In genomic region chr1:117642963-117643362, GRCh38 we compare ENCODE assay signal across 21 cellular contexts. TPM values are rescaled to one million over a fixed set of nuclear protein-coding genes. Genes with fewer than 3 reads are reported as not detected.
DNase-seq lines count a peak whose midpoint lies in the region; ATAC-seq and TF ChIP-seq lines count a peak whose summit lies in the region.
"Had no signal": no experiment of that assay in that cellular context is flagged by ENCODE, and none has a peak within 500 bp of the region (broad histone marks: within the 10 kb centered on the region; RNA-seq: fewer than 3 reads in every experiment).

No MANE protein-coding gene starts in this region.

- WGBS in spleen, 5 donors, result 80 to 89% (median 88%) methylated on average over 4 of the region's 4 CpGs

- peak; percentile 41 to 48 for ATAC-seq in activated CD4-positive, CD25-positive, alpha-beta regulatory T cell treated with anti-CD3 and anti-CD28 coated beads, Interleukin-2, amount 50 U/mL, for 24 hours
- peak; percentile 62 for ATAC-seq in activated T-helper 17 cell treated with anti-CD3 and anti-CD28 coated beads, Interleukin-2, amount 50 U/mL, for 72 hours (replicated peaks)
- ATAC-seq: pancreas had no signal

- H3K9me3 ChIP-seq in spleen, result no peaks in the 10 kb centered on the region
- H3K9me3 ChIP-seq in vagina, result no peaks in the 10 kb centered on the region
- H3K9me3 ChIP-seq: pancreas, right atrium auricular region, tibial nerve had no signal

- no peak for DNase-seq in activated CD4-positive, CD25-positive, alpha-beta regulatory T cell treated with anti-CD3 and anti-CD28 coated beads, Interleukin-2, amount 50 U/mL, for 72 hours
- DNase-seq in stimulated activated CD4-positive, alpha-beta T cell treated with anti-CD3 and anti-CD28 coated beads, Interleukin-15, amount 100 ng/mL, for 24 hours, result peak; percentile 38
- no peak for DNase-seq in stimulated activated CD4-positive, alpha-beta T cell treated with anti-CD3 and anti-CD28 coated beads, Interleukin-4, amount 100 ng/mL, for 1 hour
- no peak for DNase-seq in spleen
- no peak for DNase-seq in vagina (ENCODE audit: extremely low spot score in 2 of 2)
- DNase-seq in activated T-helper 1 cell treated with anti-CD3 and anti-CD28 coated beads, Interleukin-12 subunit alpha, Interleukin-12 subunit beta, Interleukin-2, Interleukin-4 antibody, amounts not matched to agents 30 ng/mL and 10 ng/mL and 1 ng/mL, durations not matched to agents 14 hours and 24 hours and 36 hours (ENCODE audit: low spot score), result no peak
- DNase-seq: AML-193; CD8-positive, alpha-beta memory T cell; KBM-7; midbrain; NCI-H1436; NCI-H2107; NCI-H524 treated with DMSO at 0.1 percent for 48 hours; pancreas; stimulated activated CD4-positive, alpha-beta T cell treated with anti-CD3 and anti-CD28 coated beads, Interleukin-12 subunit alpha, Interleukin-12 subunit beta, amount 100 ng/mL, for 4 hours had no signal

- TF ChIP-seq CTCF in spleen (IDR thresholded peaks at IDR 0.05 in 8 of 11, conservative IDR thresholded peaks at IDR 0.05 in 3 of 11), result no peak
- no peak for TF ChIP-seq CTCF in vagina (IDR thresholded peaks at IDR 0.05)

- TF ChIP-seq POLR2A in spleen (IDR thresholded peaks at IDR 0.05), result no peak
- TF ChIP-seq POLR2A in vagina (IDR thresholded peaks at IDR 0.05), result no peak

- H3K27me3 Mint-ChIP-seq in activated T-helper 17 cell treated with anti-CD3 and anti-CD28 coated beads, Interleukin-2, amount 50 U/mL, for 72 hours, result peaks cover 3% of the 10 kb centered on the region
- H3K27me3 Mint-ChIP-seq in activated T-helper 1 cell treated with anti-CD3 and anti-CD28 coated beads, Interleukin-12 subunit alpha, Interleukin-12 subunit beta, Interleukin-2, Interleukin-4 antibody, amounts not matched to agents 30 ng/mL and 10 ng/mL and 1 ng/mL, durations not matched to agents 14 hours and 24 hours and 36 hours (ENCODE audit: insufficient read depth), result peaks cover 30% of the 10 kb centered on the region
- H3K27me3 Mint-ChIP-seq: central memory CD8-positive, alpha-beta T cell had no signal

- H3K27ac ChIP-seq in spleen, result no peak overlapping the region
- no peak overlapping the region for H3K27ac ChIP-seq in vagina
- H3K27ac ChIP-seq: pancreas, right atrium auricular region, tibial nerve had no signal

- H3K4me1 ChIP-seq in spleen (peaks cover 0 to 39% (median 5%) of the 10 kb centered on the region in 6 donors), vagina (no peaks in the 10 kb centered on the region)
- H3K4me1 ChIP-seq: pancreas, right atrium auricular region, tibial nerve had no signal

- H3K27ac Mint-ChIP-seq in activated T-helper 17 cell treated with anti-CD3 and anti-CD28 coated beads, Interleukin-2, amount 50 U/mL, for 72 hours, result no peak overlapping the region
- no peak overlapping the region for H3K27ac Mint-ChIP-seq in activated T-helper 1 cell treated with anti-CD3 and anti-CD28 coated beads, Interleukin-12 subunit alpha, Interleukin-12 subunit beta, Interleukin-2, Interleukin-4 antibody, amounts not matched to agents 30 ng/mL and 10 ng/mL and 1 ng/mL, durations not matched to agents 14 hours and 24 hours and 36 hours
- H3K27ac Mint-ChIP-seq: CD8-positive, alpha-beta memory T cell; nephron had no signal

- H3K9me3 Mint-ChIP-seq in activated T-helper 17 cell treated with anti-CD3 and anti-CD28 coated beads, Interleukin-2, amount 50 U/mL, for 72 hours, result no peaks in the 10 kb centered on the region
- no peaks in the 10 kb centered on the region for H3K9me3 Mint-ChIP-seq in activated T-helper 1 cell treated with anti-CD3 and anti-CD28 coated beads, Interleukin-12 subunit alpha, Interleukin-12 subunit beta, Interleukin-2, Interleukin-4 antibody, amounts not matched to agents 30 ng/mL and 10 ng/mL and 1 ng/mL, durations not matched to agents 14 hours and 24 hours and 36 hours
- H3K9me3 Mint-ChIP-seq: CD8-positive, alpha-beta memory T cell; central memory CD8-positive, alpha-beta T cell; nephron had no signal

- H3K27me3 ChIP-seq in spleen (replicated peaks in 1 of 7) (no peaks in the 10 kb centered on the region), vagina (no peaks in the 10 kb centered on the region)
- H3K27me3 ChIP-seq: pancreas, right atrium auricular region, tibial nerve had no signal

- H3K4me1 Mint-ChIP-seq in activated T-helper 17 cell treated with anti-CD3 and anti-CD28 coated beads, Interleukin-2, amount 50 U/mL, for 72 hours, result no peaks in the 10 kb centered on the region
- no peaks in the 10 kb centered on the region for H3K4me1 Mint-ChIP-seq in activated T-helper 1 cell treated with anti-CD3 and anti-CD28 coated beads, Interleukin-12 subunit alpha, Interleukin-12 subunit beta, Interleukin-2, Interleukin-4 antibody, amounts not matched to agents 30 ng/mL and 10 ng/mL and 1 ng/mL, durations not matched to agents 14 hours and 24 hours and 36 hours (ENCODE audit: low read depth)
- H3K4me1 Mint-ChIP-seq: nephron had no signal

- intact Hi-C loops in spleen (cut with DNase I; ENCODE audit: low total_unique reads), result no loop called here
- intact Hi-C loops in vagina (cut with DNase I), result no loop called here
- intact Hi-C loops in activated T-helper 1 cell treated with anti-CD3 and anti-CD28 coated beads, Interleukin-12 subunit alpha, Interleukin-12 subunit beta, Interleukin-2, Interleukin-4 antibody, amounts not matched to agents 30 ng/mL and 10 ng/mL and 1 ng/mL, durations not matched to agents 14 hours and 24 hours and 36 hours (cut with micrococcal nuclease), result loop anchor here (1.0 to 2.0 kb wide), 3 partner anchors 11 to 22 kb away; no protein-coding TSS in a partner anchor

- H3K36me3 Mint-ChIP-seq in activated T-helper 17 cell treated with anti-CD3 and anti-CD28 coated beads, Interleukin-2, amount 50 U/mL, for 72 hours (ENCODE audit: low read depth), result no peaks in the 10 kb centered on the region
- peaks cover 2% of the 10 kb centered on the region for H3K36me3 Mint-ChIP-seq in activated T-helper 1 cell treated with anti-CD3 and anti-CD28 coated beads, Interleukin-12 subunit alpha, Interleukin-12 subunit beta, Interleukin-2, Interleukin-4 antibody, amounts not matched to agents 30 ng/mL and 10 ng/mL and 1 ng/mL, durations not matched to agents 14 hours and 24 hours and 36 hours (ENCODE audit: low read depth)
- H3K36me3 Mint-ChIP-seq: CD8-positive, alpha-beta memory T cell had no signal

- no peak overlapping the region for H3K4me3 Mint-ChIP-seq in activated T-helper 17 cell treated with anti-CD3 and anti-CD28 coated beads, Interleukin-2, amount 50 U/mL, for 72 hours
- H3K4me3 Mint-ChIP-seq in activated T-helper 1 cell treated with anti-CD3 and anti-CD28 coated beads, Interleukin-12 subunit alpha, Interleukin-12 subunit beta, Interleukin-2, Interleukin-4 antibody, amounts not matched to agents 30 ng/mL and 10 ng/mL and 1 ng/mL, durations not matched to agents 14 hours and 24 hours and 36 hours, result no peak overlapping the region
- H3K4me3 Mint-ChIP-seq: CD8-positive, alpha-beta memory T cell; central memory CD8-positive, alpha-beta T cell; nephron had no signal

- H3K36me3 ChIP-seq in spleen, result no peaks in the 10 kb centered on the region
- no peaks in the 10 kb centered on the region for H3K36me3 ChIP-seq in vagina
- H3K36me3 ChIP-seq: pancreas, right atrium auricular region, tibial nerve had no signal

- no peak overlapping the region for H3K4me3 ChIP-seq in spleen
- no peak overlapping the region for H3K4me3 ChIP-seq in vagina
- H3K4me3 ChIP-seq: pancreas, right atrium auricular region, tibial nerve had no signal

RNA-seq across cellular contexts. Expression of gene TENT5C, which starts 37.1 kb away (rescaled TPM):
- total RNA-seq in activated T-helper 17 cell treated with anti-CD3 and anti-CD28 coated beads, Interleukin-2, amount 50 U/mL, for 72 hours, result 10 to 100 TPM; 30.2 to 37.1 TPM
- total RNA-seq in spleen (100 to 1,000 TPM in 1 of 7 donors, 10 to 100 TPM in 6; 32.0 to 181 (median 39.5) TPM), vagina (4.2 TPM)
- polyA plus RNA-seq in spleen, result 1 to 10 TPM; 5.6 to 8.1 (median 6.3) TPM
- 4.9 and 5.2 TPM in 2 replicates for total RNA-seq in activated T-helper 1 cell treated with anti-CD3 and anti-CD28 coated beads, Interleukin-12 subunit alpha, Interleukin-12 subunit beta, Interleukin-2, Interleukin-4 antibody, amounts not matched to agents 30 ng/mL and 10 ng/mL and 1 ng/mL, durations not matched to agents 14 hours and 24 hours and 36 hours
